In genomic region chr13:48383384-48383783, GRCh38 we compare ENCODE assay signal across 24 cellular contexts.
"Had no signal": no experiment of that assay in that cellular context is flagged by ENCODE, and none has a peak within 500 bp of the region (broad histone marks: within the 10 kb centered on the region; RNA-seq: fewer than 3 reads in every experiment).

No MANE protein-coding gene starts in this region.

- ATAC-seq: effector memory CD8-positive, alpha-beta T cell; esophagus mucosa; gastrocnemius medialis; heart right ventricle; left cardiac atrium; left lung; left ventricle myocardium superior; lower lobe of right lung; mucosa of descending colon had no signal

- H3K4me1 ChIP-seq: esophagus squamous epithelium, gastrocnemius medialis, left lung, lower lobe of right lung had no signal

- DNase-seq: cortex of kidney; effector CD8-positive, alpha-beta T cell; effector memory CD8-positive, alpha-beta T cell; endodermal cell; erythroblast; esophagus squamous epithelium; foreskin fibroblast; foreskin melanocyte; gastrocnemius medialis; glutamatergic neuron; head of caudate nucleus; heart right ventricle; hippocampal formation; left cardiac atrium; left lung; left ventricle myocardium superior; lower lobe of right lung; mesenchymal stem cell; mucosa of descending colon; naive B cell had no signal

- H3K27me3 ChIP-seq: esophagus squamous epithelium, gastrocnemius medialis, heart right ventricle, left lung had no signal

- H3K4me3 ChIP-seq: esophagus squamous epithelium, gastrocnemius medialis, heart right ventricle, left lung, lower lobe of right lung, mucosa of descending colon had no signal

- H3K27ac ChIP-seq: epithelial cell of prostate, esophagus squamous epithelium, gastrocnemius medialis, heart right ventricle, left lung, lower lobe of right lung had no signal

- FAIRE-seq: endometrium, keratinocyte had no signal

- H3K9me3 ChIP-seq: esophagus squamous epithelium, gastrocnemius medialis, heart right ventricle, left lung, lower lobe of right lung, mucosa of descending colon had no signal
